In genomic region chr7:1674161-1675035, GRCh38 we compare ENCODE assay signal across 22 cellular contexts. TPM values are rescaled to one million over a fixed set of nuclear protein-coding genes. Genes with fewer than 3 reads are reported as not detected.
DNase-seq lines count a peak whose midpoint lies in the region; ATAC-seq and TF ChIP-seq lines count a peak whose summit lies in the region.
"Had no signal": no experiment of that assay in that cellular context is flagged by ENCODE, and none has a peak within 500 bp of the region (broad histone marks: within the 10 kb centered on the region; RNA-seq: fewer than 3 reads in every experiment).

No MANE protein-coding gene starts in this region.

- H3K4me3 ChIP-seq in Peyer's patch (no peak overlapping the region), left lung (no peak overlapping the region), upper lobe of right lung (no peak overlapping the region)
- H3K4me3 ChIP-seq: breast epithelium, gastrocnemius medialis, hepatocyte, upper lobe of left lung had no signal

- H3K27me3 ChIP-seq in Peyer's patch (peaks cover 0 to 19% of the 10 kb centered on the region in 2 donors), left lung (peaks cover 28 to 100% of the 10 kb centered on the region in 2 donors), upper lobe of right lung (peaks cover 63% of the 10 kb centered on the region)

- TF ChIP-seq CTCF in Peyer's patch (IDR thresholded peaks at IDR 0.05) (no peak), left lung (IDR thresholded peaks at IDR 0.05) (no peak), upper lobe of right lung (IDR thresholded peaks at IDR 0.05) (no peak)

- DNase-seq in activated effector memory CD4-positive, alpha-beta T cell treated with anti-CD3 and anti-CD28 coated beads, Interleukin-2, amount 50 U/mL, for 16 hours = peak; percentile 57
- no peak for DNase-seq in activated effector memory CD4-positive, alpha-beta T cell treated with Interleukin-2 at 50 U/mL for 16 hours
- DNase-seq in Peyer's patch (peak in 2 of 3 donors; percentile 21 to 31), left lung (peak; percentile 24 to 54), upper lobe of right lung (peak; percentile 40), A172 (ENCODE audit: low spot score) (no peak), HCEC 1CT (no peak)
- DNase-seq: activated CD4-positive, alpha-beta T cell treated with anti-CD3 and anti-CD28 coated beads for 48 hours; activated gamma-delta T cell; cortex of kidney; immature natural killer cell; Kasumi-1; NCI-H187; NCI-H526; T-helper 17 cell had no signal

- TF ChIP-seq POLR2A in Peyer's patch (IDR thresholded peaks at IDR 0.05) = no peak

- H3K9me3 ChIP-seq in Peyer's patch = no peaks in the 10 kb centered on the region
- H3K9me3 ChIP-seq in left lung = no peaks in the 10 kb centered on the region
- H3K9me3 ChIP-seq in upper lobe of right lung = no peaks in the 10 kb centered on the region
- H3K9me3 ChIP-seq: breast epithelium, gastrocnemius medialis, upper lobe of left lung had no signal

- H3K36me3 ChIP-seq in Peyer's patch (no peaks in the 10 kb centered on the region), left lung (no peaks in the 10 kb centered on the region), upper lobe of right lung (no peaks in the 10 kb centered on the region)
- H3K36me3 ChIP-seq: breast epithelium, gastrocnemius medialis, upper lobe of left lung had no signal

- H3K27ac ChIP-seq in Peyer's patch (no peak overlapping the region), left lung (no peak overlapping the region), upper lobe of right lung (no peak overlapping the region)
- H3K27ac ChIP-seq: breast epithelium, C4-2B, gastrocnemius medialis, hepatocyte, HL-60, parathyroid adenoma, upper lobe of left lung had no signal

- intact Hi-C loops in left lung (cut with DNase I) = no loop called here
- intact Hi-C loops in upper lobe of right lung (cut with DNase I) = no loop called here

- peaks cover 0 to 14% (median 6%) of the 10 kb centered on the region in 4 donors for H3K4me1 ChIP-seq in Peyer's patch
- H3K4me1 ChIP-seq in left lung = peaks cover 0 to 14% of the 10 kb centered on the region in 2 donors
- H3K4me1 ChIP-seq in upper lobe of right lung = peaks cover 7% of the 10 kb centered on the region
- H3K4me1 ChIP-seq: gastrocnemius medialis, parathyroid adenoma had no signal

- no peak for ATAC-seq in left lung
- no peak for ATAC-seq in upper lobe of right lung
- ATAC-seq: gastrocnemius medialis, T-helper 17 cell had no signal

RNA-seq across cellular contexts. Expression of gene ELFN1, which starts 4.3 kb away (rescaled TPM):
- total RNA-seq in Peyer's patch (under 1 TPM in 1 of 4 donors, not detected in 3; 0.80 TPM), left lung (1 to 10 TPM; 1.5 to 1.6 TPM), upper lobe of right lung (4.3 TPM)
- total RNA-seq in A172 (2014; rRNA removed; shearing (Covaris generic)) = 5.3 and 6.1 TPM in 2 replicates
- total RNA-seq: T-helper 17 cell had no signal

Comparison
In these comparisons a context has a peak if more than half of its experiments do, and no peak if none do; other contexts are left out.
1. DNase-seq: peak in activated effector memory CD4-positive, alpha-beta T cell treated with anti-CD3 and anti-CD28 coated beads, Interleukin-2, amount 50 U/mL, for 16 hours (single experiment), Peyer's patch (2 of 3), left lung (2 of 2) and upper lobe of right lung (single experiment); none in activated effector memory CD4-positive, alpha-beta T cell treated with Interleukin-2 at 50 U/mL for 16 hours (single experiment), A172 (single experiment) and HCEC 1CT (single experiment).